Comparison of ENCODE assay signal across 9 cellular contexts in genomic region chr15:78950906-78951840, GRCh38. TPM values are rescaled to one million over a fixed set of nuclear protein-coding genes. Genes with fewer than 3 reads are reported as not detected.
DNase-seq lines count a peak whose midpoint lies in the region; ATAC-seq and TF ChIP-seq lines count a peak whose summit lies in the region.
"Had no signal": no experiment of that assay in that cellular context is flagged by ENCODE, and none has a peak within 500 bp of the region (broad histone marks: within the 10 kb centered on the region; RNA-seq: fewer than 3 reads in every experiment).

No MANE protein-coding gene starts in this region.

- no peak overlapping the region for H3K9ac ChIP-seq in neuronal stem cell (ENCODE audit: low read depth, low read length, poor library complexity)

- H3K4me1 ChIP-seq in neuronal stem cell (ENCODE audit: control insufficient read depth in 2 of 2, insufficient read depth in 1 of 2, low read depth in 1 of 2, low read length in 2 of 2) = no peaks in the 10 kb centered on the region
- peaks cover 2% of the 10 kb centered on the region for H3K4me1 ChIP-seq in ovary (ENCODE audit: insufficient read depth)

- DNase-seq in DMS53 treated with DMSO at 0.1 percent for 48 hours (lab: John Stamatoyannopoulos, UW; ENCODE audit: unreplicated experiment) (peak; percentile 8), NCI-H82 treated with DMSO at 0.1 percent for 48 hours (lab: John Stamatoyannopoulos, UW; ENCODE audit: unreplicated experiment) (peak; percentile 13), epithelial cell of proximal tubule (ENCODE audit: low read depth) (peak; percentile 18), neuronal stem cell (ENCODE audit: low spot score) (no peak), ovary (no peak)
- DNase-seq: activated CD8-positive, alpha-beta memory T cell treated with anti-CD3 and anti-CD28 coated beads, Interleukin-2, amount 50 U/mL, for 48 hours had no signal

- no peak overlapping the region for H3K14ac ChIP-seq in neuronal stem cell (ENCODE audit: low read length)

- no peak overlapping the region for H4K8ac ChIP-seq in neuronal stem cell (ENCODE audit: low read depth, low read length)

- no peak overlapping the region for H3K23ac ChIP-seq in neuronal stem cell (ENCODE audit: low read depth, low read length, poor library complexity)

- no CpG with 5 or more reads among the region's 10 CpGs for WGBS in neuronal stem cell (ENCODE audit: extremely low coverage in 2 of 2, insufficient read length in 2 of 2, insufficient replicate concordance in 1 of 2), 2 donors
- 62 to 64% (median 62%) methylated on average over 10 of the region's 10 CpGs for WGBS in ovary, 3 donors

- no peak overlapping the region for H4K91ac ChIP-seq in neuronal stem cell (ENCODE audit: low read depth, low read length, poor library complexity)

- no peak for TF ChIP-seq POLR2A in ovary (IDR thresholded peaks at IDR 0.05)

- H2AK5ac ChIP-seq in neuronal stem cell (ENCODE audit: low read depth, low read length) = no peak overlapping the region

- no peak overlapping the region for H2BK5ac ChIP-seq in neuronal stem cell (ENCODE audit: low read length)

- H2BK120ac ChIP-seq in neuronal stem cell (ENCODE audit: low read depth, low read length) = no peak overlapping the region

- no peak overlapping the region for H3K4me3 ChIP-seq in epithelial cell of proximal tubule (ENCODE audit: low read depth, low read length)
- H3K4me3 ChIP-seq in neuronal stem cell (ENCODE audit: low read length in 2 of 2) = no peak overlapping the region
- H3K4me3 ChIP-seq in ovary = no peak overlapping the region

- H3K4ac ChIP-seq in neuronal stem cell (ENCODE audit: low read length) = no peak overlapping the region

- H3K27me3 ChIP-seq in neuronal stem cell (ENCODE audit: control insufficient read depth in 3 of 3, insufficient read depth in 3 of 3, low read depth in 1 of 3, low read length in 3 of 3) (peaks cover 0 to 29% (median 3%) of the 10 kb centered on the region in 3 experiments), ovary (no peaks in the 10 kb centered on the region)

- H3K36me3 ChIP-seq in neuronal stem cell (replicated peaks in 1 of 2; ENCODE audit: control insufficient read depth in 2 of 2, insufficient read depth in 2 of 2, low read length in 2 of 2) (no peaks in the 10 kb centered on the region), ovary (no peaks in the 10 kb centered on the region)

- no peak overlapping the region for H2BK15ac ChIP-seq in neuronal stem cell (ENCODE audit: low read length)

- peak overlapping the region; percentile 19 for H2AFZ ChIP-seq in neuronal stem cell (ENCODE audit: low read length)

- intact Hi-C loops in ovary (cut with DNase I) = no loop called here

- H3K79me1 ChIP-seq in neuronal stem cell (ENCODE audit: low read depth, low read length) = no peaks in the 10 kb centered on the region

- H3K9me3 ChIP-seq in neuronal stem cell (replicated peaks in 1 of 2; ENCODE audit: control insufficient read depth in 2 of 2, insufficient read depth in 1 of 2, low read depth in 1 of 2, low read length in 2 of 2) = no peaks in the 10 kb centered on the region
- H3K9me3 ChIP-seq in ovary = no peaks in the 10 kb centered on the region

- TF ChIP-seq CTCF in epithelial cell of proximal tubule (conservative IDR thresholded peaks at IDR 0.05; ENCODE audit: low read depth, low read length) (peak; percentile 49), ovary (IDR thresholded peaks at IDR 0.05) (no peak)

- no peak overlapping the region for H3K18ac ChIP-seq in neuronal stem cell (ENCODE audit: low read length)

- no peak overlapping the region for H2BK12ac ChIP-seq in neuronal stem cell (ENCODE audit: low read length)

- H3K4me2 ChIP-seq in neuronal stem cell (ENCODE audit: insufficient read depth, low read length, poor library complexity, severe bottlenecking) = no peak overlapping the region

- no peak overlapping the region for H3K27ac ChIP-seq in neuronal stem cell (replicated peaks; ENCODE audit: low read length)
- no peak overlapping the region for H3K27ac ChIP-seq in ovary

- TF ChIP-seq EP300 in ovary (IDR thresholded peaks at IDR 0.05) = no peak

- ATAC-seq in HG02870 (IDR thresholded peaks at IDR 0.05; ENCODE audit: unreplicated experiment) (no peak), HG03565 (IDR thresholded peaks at IDR 0.05; ENCODE audit: unreplicated experiment) (no peak), HG02763 (IDR thresholded peaks at IDR 0.05; ENCODE audit: unreplicated experiment) (no peak)

RNA-seq across cellular contexts. Expression of gene CTSH, which starts 6.3 kb away (rescaled TPM):
- total RNA-seq in epithelial cell of proximal tubule = 45.9 and 68.0 TPM in 2 replicates
- 7.8 TPM for polyA plus RNA-seq in neuronal stem cell (2013, experiment 1 of 2)
- 8.7 TPM for polyA plus RNA-seq in neuronal stem cell (2013, experiment 2 of 2)
- total RNA-seq in ovary = 100 to 1,000 TPM in 4 of 7 donors, 10 to 100 TPM in 3; 84.3 to 157 (median 116) TPM
- 100 to 1,000 TPM; 169 to 197 TPM for polyA plus RNA-seq in ovary

Comparison
In these comparisons a context has a peak if more than half of its experiments do, and no peak if none do; other contexts are left out.
1. DNase-seq: peak in DMS53 treated with DMSO at 0.1 percent for 48 hours (single experiment), NCI-H82 treated with DMSO at 0.1 percent for 48 hours (single experiment) and epithelial cell of proximal tubule (single experiment); none in neuronal stem cell (single experiment) and ovary (0 of 5).